In the genomic region with DNA sequence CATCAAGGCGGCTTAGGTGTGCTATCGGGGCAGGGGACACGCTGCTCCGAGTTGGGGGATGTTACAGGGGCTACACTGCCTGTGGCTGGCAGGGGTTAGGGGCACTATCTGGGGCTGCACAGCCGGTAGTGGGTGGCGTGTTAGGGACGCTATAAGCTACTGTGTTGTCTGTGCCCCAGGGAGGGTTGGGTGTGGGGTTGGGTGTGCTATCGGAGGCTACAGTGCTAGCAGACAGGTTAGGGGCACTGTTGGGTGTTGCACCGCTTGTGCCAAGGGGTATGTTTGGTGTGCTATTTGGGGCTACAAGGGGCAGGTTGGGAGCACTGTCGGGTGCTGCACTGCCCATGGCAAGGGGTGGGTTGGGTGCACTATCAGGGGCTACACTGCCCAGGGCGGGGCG, we compare ENCODE assay signal across 17 cellular contexts.
DNase-seq lines count a peak whose midpoint lies in the region; ATAC-seq and TF ChIP-seq lines count a peak whose summit lies in the region.
"Had no signal": no experiment of that assay in that cellular context is flagged by ENCODE, and none has a peak within 500 bp of the region (broad histone marks: within the 10 kb centered on the region; RNA-seq: fewer than 3 reads in every experiment).

No MANE protein-coding gene starts in this region.

- WGBS in testis, 2 donors: 32 to 67% methylated on average over 9 to 12 of the region's 12 CpGs

- H3K36me3 ChIP-seq in Loucy (ENCODE audit: insufficient read depth, low read length) (no peaks in the 10 kb centered on the region), testis (ENCODE audit: low read depth, missing control alignments) (no peaks in the 10 kb centered on the region)
- H3K36me3 ChIP-seq: BLaER1, HAP-1 had no signal

- H3F3A ChIP-seq in Loucy (ENCODE audit: low read depth): no peaks in the 10 kb centered on the region

- H3K9me3 ChIP-seq in Loucy (ENCODE audit: insufficient read depth, low read depth, low read length) (no peaks in the 10 kb centered on the region), testis (no peaks in the 10 kb centered on the region)
- H3K9me3 ChIP-seq: Caco-2, HAP-1 had no signal

- peaks cover 40% of the 10 kb centered on the region for H3K79me2 ChIP-seq in Loucy (ENCODE audit: insufficient read depth, low read length)

- H3K9ac ChIP-seq in Loucy (ENCODE audit: low read depth, low read length, poor library complexity, severe bottlenecking): peak overlapping the region; percentile 55
- H3K9ac ChIP-seq: BLaER1 had no signal

- H3K27me3 ChIP-seq in Loucy (ENCODE audit: insufficient read depth, low read length, poor library complexity, severe bottlenecking): no peaks in the 10 kb centered on the region
- H3K27me3 ChIP-seq in testis: no peaks in the 10 kb centered on the region

- H3K4me1 ChIP-seq in Loucy (ENCODE audit: insufficient read depth, low read length, poor library complexity, severe bottlenecking) (peaks cover 28% of the 10 kb centered on the region), testis (no peaks in the 10 kb centered on the region)
- H3K4me1 ChIP-seq: BLaER1, Caco-2, HAP-1 had no signal

- peak overlapping the region; percentile 54 for H3K4me2 ChIP-seq in Loucy (ENCODE audit: low read depth, low read length, poor library complexity, severe bottlenecking)
- H3K4me2 ChIP-seq: BLaER1 had no signal

- intact Hi-C loops in testis (cut with DNase I; ENCODE audit: low total_unique reads): no loop called here
- intact Hi-C loops in sciatic nerve (cut with DNase I): no loop called here

- no peak for TF ChIP-seq POLR2A in testis (IDR thresholded peaks at IDR 0.05)

- H2AFZ ChIP-seq in Loucy (ENCODE audit: low read length): no peak overlapping the region

- H3K27ac ChIP-seq in testis: no peak overlapping the region
- H3K27ac ChIP-seq: BLaER1, C4-2B had no signal

- DNase-seq in D341Med (ENCODE audit: low spot score): peak; percentile 21
- no peak for DNase-seq in testis
- no peak for DNase-seq in EL
- no peak for DNase-seq in sciatic nerve (ENCODE audit: low spot score)
- DNase-seq: Caco-2; CD4-positive, CD25-positive, alpha-beta regulatory T cell; CD8-positive, alpha-beta T cell; DMS 273 treated with DMSO at 0.1 percent for 48 hours; DMS79; GF-D8; GOT3; HFFc6 had no signal

- H4K20me1 ChIP-seq in Loucy (ENCODE audit: insufficient read depth, low read length, poor library complexity, severe bottlenecking): no peaks in the 10 kb centered on the region
- H4K20me1 ChIP-seq: BLaER1 had no signal

- H3K4me3 ChIP-seq in Loucy (ENCODE audit: low read length, poor library complexity, severe bottlenecking) (peak overlapping the region; percentile 75), testis (peak overlapping the region; percentile 15 to 44)
- H3K4me3 ChIP-seq: BLaER1, HAP-1 had no signal

- H3K9me2 ChIP-seq in Loucy (replicated peaks; ENCODE audit: low read depth, low read length): no peaks in the 10 kb centered on the region

- ATAC-seq in HG03354 (IDR thresholded peaks at IDR 0.05; ENCODE audit: poor library complexity, severe bottlenecking, unreplicated experiment) (no peak), sciatic nerve (no peak)
- ATAC-seq: CD8-positive, alpha-beta T cell had no signal

- TF ChIP-seq CTCF in Loucy (conservative IDR thresholded peaks at IDR 0.05; ENCODE audit: low read length) (no peak), testis (IDR thresholded peaks at IDR 0.05) (no peak)
